In the genomic region with DNA sequence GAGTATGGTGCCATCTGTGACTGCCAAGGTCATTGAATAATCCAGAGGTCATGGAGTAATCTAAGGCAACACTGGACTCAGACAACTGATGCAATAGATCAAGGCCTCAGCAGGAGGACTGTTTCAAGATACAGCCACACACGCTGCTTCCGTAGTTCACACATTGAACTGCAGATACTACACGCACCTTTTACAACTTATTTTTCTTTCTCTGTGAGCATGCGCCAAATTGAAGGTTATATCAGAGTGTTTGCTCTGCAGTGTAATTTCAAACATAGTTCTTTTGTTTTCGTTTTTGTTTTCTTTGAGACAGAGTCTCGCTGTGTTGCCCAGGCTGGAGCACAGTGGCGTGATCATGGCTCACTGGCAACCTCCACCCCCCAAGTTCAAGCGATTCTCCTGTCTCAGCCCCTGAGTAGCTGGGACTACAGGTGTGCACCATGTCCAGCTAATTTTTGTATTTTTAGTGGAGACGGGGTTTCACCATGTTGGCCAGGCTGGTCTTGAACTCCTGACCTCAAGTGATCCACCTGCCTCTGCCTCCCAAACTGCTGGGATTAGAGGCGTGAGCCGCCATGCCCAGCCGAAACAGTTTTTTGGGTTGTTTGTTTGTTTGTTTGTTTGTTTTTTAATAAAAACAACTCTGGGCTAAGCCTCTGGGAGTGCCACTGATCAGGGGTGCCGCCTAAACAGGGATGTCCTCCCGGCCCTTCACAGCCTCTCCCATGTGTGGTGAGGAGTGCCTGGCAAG, we compare ENCODE assay signal across 1 cellular context.
A peak's percentile ranks its signal among the peaks of the same experiment; 100 is the strongest.
TF ChIP-seq lines count a peak whose summit lies in the region.

No MANE protein-coding gene starts in this region.

TF ChIP-seq in HepG2, 621 proteins besides CTCF, POLR2A, EP300 and RAD21 (continued from another document and continues in another):
- TF ChIP-seq ZNF609 (CRISPR knock-in tag; IDR thresholded peaks at IDR 0.05; ENCODE audit: borderline replicate concordance) (peak; percentile 88), AHR (CRISPR knock-in tag; IDR thresholded peaks at IDR 0.05) (no peak), ETV5 (CRISPR knock-in tag; IDR thresholded peaks at IDR 0.05; ENCODE audit: borderline replicate concordance) (peak; percentile 88; the same call in 1 of the 2 replicates), BRD4 (CRISPR knock-in tag; IDR thresholded peaks at IDR 0.05) (no peak), FOXK1 (CRISPR knock-in tag; IDR thresholded peaks at IDR 0.05; ENCODE audit: borderline replicate concordance, low read depth) (peak; percentile 89), MBNL3 (CRISPR knock-in tag; conservative IDR thresholded peaks at IDR 0.05) (no peak), ZNF225 (CRISPR knock-in tag; IDR thresholded peaks at IDR 0.05) (no peak), NCOA2 (CRISPR knock-in tag; IDR thresholded peaks at IDR 0.05) (peak; percentile 91), POGZ (CRISPR knock-in tag; IDR thresholded peaks at IDR 0.05) (peak; percentile 92), SAP130 (CRISPR knock-in tag; IDR thresholded peaks at IDR 0.05; ENCODE audit: low read depth) (peak; percentile 84), ZMYM2 (CRISPR knock-in tag; IDR thresholded peaks at IDR 0.05) (peak; percentile 93), MLLT10 (CRISPR knock-in tag; IDR thresholded peaks at IDR 0.05) (no peak), ZNF775 (CRISPR knock-in tag; IDR thresholded peaks at IDR 0.05; ENCODE audit: borderline replicate concordance) (no peak), ZSCAN25 (CRISPR knock-in tag; IDR thresholded peaks at IDR 0.05) (0 out of 2 replicates have a peak, but pooled peaks have one; percentile 26), KAT8 (CRISPR knock-in tag; IDR thresholded peaks at IDR 0.05) (peak; percentile 67; the same call in 1 of the 2 replicates), ZNF670 (CRISPR knock-in tag; IDR thresholded peaks at IDR 0.05; ENCODE audit: borderline replicate concordance) (peak; percentile 76; the same call in 1 of the 2 replicates), ZNF556 (CRISPR knock-in tag; IDR thresholded peaks at IDR 0.05; ENCODE audit: borderline replicate concordance) (no peak), KLF16 (CRISPR knock-in tag; IDR thresholded peaks at IDR 0.05) (peak in 1 of 2 experiments; percentile 86; a peak in 2 of 4 replicates), FOXC1 (CRISPR knock-in tag; IDR thresholded peaks at IDR 0.05; ENCODE audit: borderline replicate concordance) (peak; percentile 79; the same call in 1 of the 2 replicates), CC2D1A (CRISPR knock-in tag; IDR thresholded peaks at IDR 0.05) (no peak), ZNF317 (CRISPR knock-in tag; IDR thresholded peaks at IDR 0.05) (peak; percentile 83; the same call in 1 of the 2 replicates), ZNF883 (CRISPR knock-in tag; IDR thresholded peaks at IDR 0.05; ENCODE audit: not compliant biosample characterization) (peak; percentile 31), ZFY (CRISPR knock-in tag; IDR thresholded peaks at IDR 0.05) (peak; percentile 51), ZNF20 (CRISPR knock-in tag; IDR thresholded peaks at IDR 0.05) (0 out of 2 replicates have a peak, but pooled peaks have one; percentile 21), ZNF3 (CRISPR knock-in tag; IDR thresholded peaks at IDR 0.05) (no peak), SOX5 (CRISPR knock-in tag; IDR thresholded peaks at IDR 0.05; ENCODE audit: borderline replicate concordance) (peak; percentile 96), HCFC1 (IDR thresholded peaks at IDR 0.05; ENCODE audit: low read depth, low read length) (no peak), KAT7 (CRISPR knock-in tag; IDR thresholded peaks at IDR 0.05; ENCODE audit: borderline replicate concordance) (0 out of 2 replicates have a peak, but pooled peaks have one; percentile 43), YEATS2 (CRISPR knock-in tag; IDR thresholded peaks at IDR 0.05; ENCODE audit: borderline replicate concordance) (peak; percentile 77; the same call in 1 of the 2 replicates), ZSCAN5A (CRISPR knock-in tag; IDR thresholded peaks at IDR 0.05; ENCODE audit: borderline replicate concordance) (peak; percentile 23; the same call in 1 of the 2 replicates), ZFP90 (CRISPR knock-in tag; IDR thresholded peaks at IDR 0.05; ENCODE audit: borderline replicate concordance) (0 out of 2 replicates have a peak, but pooled peaks have one; percentile 43), MXD4 (CRISPR knock-in tag; IDR thresholded peaks at IDR 0.05) (peak; percentile 61; the same call in 1 of the 2 replicates), ZSCAN21 (CRISPR knock-in tag; IDR thresholded peaks at IDR 0.05; ENCODE audit: borderline replicate concordance) (peak; percentile 73; the same call in 1 of the 2 replicates), ZNF746 (CRISPR knock-in tag; IDR thresholded peaks at IDR 0.05) (no peak), AHDC1 (CRISPR knock-in tag; IDR thresholded peaks at IDR 0.05; ENCODE audit: borderline replicate concordance) (peak; percentile 80; the same call in 1 of the 2 replicates), ZNF205 (CRISPR knock-in tag; IDR thresholded peaks at IDR 0.05) (peak; percentile 59; the same call in 1 of the 2 replicates), ASH2L (IDR thresholded peaks at IDR 0.05; ENCODE audit: insufficient read length, low read depth, low read length) (peak; percentile 21), ZBTB3 (CRISPR knock-in tag; IDR thresholded peaks at IDR 0.05; ENCODE audit: borderline replicate concordance, low read depth) (peak; percentile 97; the same call in 1 of the 2 replicates), ZNF776 (CRISPR knock-in tag; IDR thresholded peaks at IDR 0.05) (no peak)
- TF ChIP-seq, protein P1, sequence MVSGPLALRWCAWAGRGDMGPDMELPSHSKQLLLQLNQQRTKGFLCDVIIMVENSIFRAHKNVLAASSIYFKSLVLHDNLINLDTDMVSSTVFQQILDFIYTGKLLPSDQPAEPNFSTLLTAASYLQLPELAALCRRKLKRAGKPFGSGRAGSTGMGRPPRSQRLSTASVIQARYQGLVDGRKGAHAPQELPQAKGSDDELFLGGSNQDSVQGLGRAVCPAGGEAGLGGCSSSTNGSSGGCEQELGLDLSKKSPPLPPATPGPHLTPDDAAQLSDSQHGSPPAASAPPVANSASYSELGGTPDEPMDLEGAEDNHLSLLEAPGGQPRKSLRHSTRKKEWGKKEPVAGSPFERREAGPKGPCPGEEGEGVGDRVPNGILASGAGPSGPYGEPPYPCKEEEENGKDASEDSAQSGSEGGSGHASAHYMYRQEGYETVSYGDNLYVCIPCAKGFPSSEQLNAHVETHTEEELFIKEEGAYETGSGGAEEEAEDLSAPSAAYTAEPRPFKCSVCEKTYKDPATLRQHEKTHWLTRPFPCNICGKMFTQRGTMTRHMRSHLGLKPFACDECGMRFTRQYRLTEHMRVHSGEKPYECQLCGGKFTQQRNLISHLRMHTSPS (CRISPR knock-in tag; IDR thresholded peaks at IDR 0.05; ENCODE audit: low read depth), result peak; percentile 84; the same call in 1 of the 2 replicates
- TF ChIP-seq, protein P2, sequence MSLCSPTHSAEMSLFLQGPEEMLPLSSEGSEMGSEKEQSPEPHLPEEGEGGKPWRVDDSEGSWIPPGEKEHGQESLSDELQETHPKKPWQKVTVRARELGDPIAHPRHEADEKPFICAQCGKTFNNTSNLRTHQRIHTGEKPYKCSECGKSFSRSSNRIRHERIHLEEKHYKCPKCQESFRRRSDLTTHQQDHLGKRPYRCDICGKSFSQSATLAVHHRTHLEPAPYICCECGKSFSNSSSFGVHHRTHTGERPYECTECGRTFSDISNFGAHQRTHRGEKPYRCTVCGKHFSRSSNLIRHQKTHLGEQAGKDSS (CRISPR knock-in tag; IDR thresholded peaks at IDR 0.05; ENCODE audit: borderline replicate concordance, low read depth), result peak; percentile 57; the same call in 1 of the 2 replicates
- TF ChIP-seq, protein P3, sequence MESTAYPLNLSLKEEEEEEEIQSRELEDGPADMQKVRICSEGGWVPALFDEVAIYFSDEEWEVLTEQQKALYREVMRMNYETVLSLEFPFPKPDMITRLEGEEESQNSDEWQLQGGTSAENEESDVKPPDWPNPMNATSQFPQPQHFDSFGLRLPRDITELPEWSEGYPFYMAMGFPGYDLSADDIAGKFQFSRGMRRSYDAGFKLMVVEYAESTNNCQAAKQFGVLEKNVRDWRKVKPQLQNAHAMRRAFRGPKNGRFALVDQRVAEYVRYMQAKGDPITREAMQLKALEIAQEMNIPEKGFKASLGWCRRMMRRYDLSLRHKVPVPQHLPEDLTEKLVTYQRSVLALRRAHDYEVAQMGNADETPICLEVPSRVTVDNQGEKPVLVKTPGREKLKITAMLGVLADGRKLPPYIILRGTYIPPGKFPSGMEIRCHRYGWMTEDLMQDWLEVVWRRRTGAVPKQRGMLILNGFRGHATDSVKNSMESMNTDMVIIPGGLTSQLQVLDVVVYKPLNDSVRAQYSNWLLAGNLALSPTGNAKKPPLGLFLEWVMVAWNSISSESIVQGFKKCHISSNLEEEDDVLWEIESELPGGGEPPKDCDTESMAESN (CRISPR knock-in tag; conservative IDR thresholded peaks at IDR 0.05), result peak; percentile 69; the same call in 1 of the 2 replicates
